ENCODE assay signal across 8 cellular contexts in genomic region chr9:129596541-129597328, GRCh38. TPM values are rescaled to one million over a fixed set of nuclear protein-coding genes. Genes with fewer than 3 reads are reported as not detected.
A peak's percentile ranks its signal among the peaks of the same experiment; 100 is the strongest.
DNase-seq lines count a peak whose midpoint lies in the region; ATAC-seq and TF ChIP-seq lines count a peak whose summit lies in the region.

No MANE protein-coding gene starts in this region.

- H3K27ac ChIP-seq in adipose tissue (ENCODE audit: low read depth, low read length) (peak overlapping the region; percentile 61), gastrocnemius medialis (peak overlapping the region; percentile 63 to 75 (median 70))

- ATAC-seq in gastrocnemius medialis (peak; percentile 53 to 73), GM18517 (IDR thresholded peaks at IDR 0.05; ENCODE audit: unreplicated experiment) (no peak), GM21529 (IDR thresholded peaks at IDR 0.05; ENCODE audit: unreplicated experiment) (no peak)

- TF ChIP-seq CTCF in gastrocnemius medialis (IDR thresholded peaks at IDR 0.05 in 4 of 5, conservative IDR thresholded peaks at IDR 0.05 in 1 of 5), result no peak
- no peak for TF ChIP-seq CTCF in GM10266 (IDR thresholded peaks at IDR 0.05; ENCODE audit: control insufficient read depth, insufficient read depth, low read depth, missing control alignments)

- peaks cover 0 to 4% (median 0%) of the 10 kb centered on the region in 3 donors for H3K27me3 ChIP-seq in gastrocnemius medialis

- in situ Hi-C loops in gastrocnemius medialis (cut with MboI; ENCODE audit: low sequenced_read_pairs in 4 of 4), result no loop called here

- H3K4me1 ChIP-seq in gastrocnemius medialis, result peaks cover 6 to 11% of the 10 kb centered on the region in 2 donors

- WGBS in adipose tissue, 3 donors, result 34 to 44% (median 40%) methylated on average over 25 to 33 of the region's 33 CpGs

- peak in 1 of 2 donors; percentile 27 for TF ChIP-seq POLR2A in gastrocnemius medialis (IDR thresholded peaks at IDR 0.05)

- peak overlapping the region; percentile 49 to 58 (median 52) for H3K4me3 ChIP-seq in gastrocnemius medialis

- DNase-seq in GM04503 (ENCODE audit: low read depth), result peak; percentile 27
- peak; percentile 67 for DNase-seq in hepatic stellate cell (ENCODE audit: low spot score)
- peak; percentile 35 to 42 for DNase-seq in gastrocnemius medialis
- no peak for DNase-seq in GM10266 (ENCODE audit: extremely low spot score)
- no peak for DNase-seq in cortex of kidney (lab: John Stamatoyannopoulos, UW)

- intact Hi-C loops in gastrocnemius medialis (cut with DNase I; ENCODE audit: low total_unique reads), result no loop called here

- no peaks in the 10 kb centered on the region for H3K9me3 ChIP-seq in gastrocnemius medialis

- H3K36me3 ChIP-seq in gastrocnemius medialis, result no peaks in the 10 kb centered on the region

RNA-seq across cellular contexts. Expression of gene C9orf50, which starts 24.2 kb away (rescaled TPM):
- polyA plus RNA-seq in adipose tissue, result under 1 TPM in 1 of 3 donors, not detected in 2; 0.04 TPM
- total RNA-seq in gastrocnemius medialis, result not detected

RNA-seq across cellular contexts. Expression of gene NTMT1, which starts 29.2 kb away (rescaled TPM):
- 10 to 100 TPM; 34.2 to 44.5 (median 35.5) TPM for polyA plus RNA-seq in adipose tissue
- total RNA-seq in gastrocnemius medialis, result 10 to 100 TPM; 37.8 to 82.1 (median 48.1) TPM

RNA-seq across cellular contexts. Expression of gene ASB6, which starts 45.2 kb away (rescaled TPM):
- polyA plus RNA-seq in adipose tissue, result 10 to 100 TPM in 1 of 3 donors, 1 to 10 TPM in 2; 8.6 to 16.4 (median 8.9) TPM
- 10 to 100 TPM; 14.4 to 24.0 (median 19.4) TPM for total RNA-seq in gastrocnemius medialis

Comparison
In these comparisons a context has a peak if more than half of its experiments do, and no peak if none do; other contexts are left out.
1. DNase-seq: peak in GM04503 (single experiment), hepatic stellate cell (single experiment) and gastrocnemius medialis (2 of 2); none in GM10266 (single experiment) and cortex of kidney (single experiment).
2. ATAC-seq: peak in gastrocnemius medialis (2 of 2); none in GM18517 (single experiment) and GM21529 (single experiment).